In genomic region chr20:46660487-46660886, GRCh38 we compare ENCODE assay signal across 28 cellular contexts. TPM values are rescaled to one million over a fixed set of nuclear protein-coding genes. Genes with fewer than 3 reads are reported as not detected.
"Had no signal": no experiment of that assay in that cellular context is flagged by ENCODE, and none has a peak within 500 bp of the region (broad histone marks: within the 10 kb centered on the region; RNA-seq: fewer than 3 reads in every experiment).

No MANE protein-coding gene starts in this region.

- H3K27me3 ChIP-seq: dorsolateral prefrontal cortex, esophagus squamous epithelium, gastrocnemius medialis, heart right ventricle, left lung had no signal

- H3K36me3 ChIP-seq: esophagus squamous epithelium, gastrocnemius medialis, heart right ventricle, left lung, lower lobe of right lung had no signal

- H3K4me1 ChIP-seq: esophagus squamous epithelium, gastrocnemius medialis, heart right ventricle, left lung, lower lobe of right lung had no signal

- DNase-seq: dermis blood vessel endothelial cell; dorsolateral prefrontal cortex; effector CD4-positive, alpha-beta T cell; effector memory CD4-positive, alpha-beta T cell; endodermal cell; erythroblast; esophagus squamous epithelium; foreskin fibroblast; foreskin melanocyte; gastrocnemius medialis; glutamatergic neuron; head of caudate nucleus; heart right ventricle; hippocampal formation; left cardiac atrium; left lung; left ventricle myocardium superior; lower lobe of right lung; mesenchymal stem cell; mucosa of descending colon; naive B cell had no signal

- H3K27ac ChIP-seq: coronary artery, dorsolateral prefrontal cortex, epithelial cell of prostate, esophagus squamous epithelium, gastrocnemius medialis, heart right ventricle, left lung, lower lobe of right lung had no signal

- FAIRE-seq: colon, islet of Langerhans, keratinocyte had no signal

- H3K9me3 ChIP-seq: esophagus squamous epithelium, gastrocnemius medialis, left lung, lower lobe of right lung, mucosa of descending colon had no signal

- ATAC-seq: esophagus mucosa, gastrocnemius medialis, heart right ventricle, left cardiac atrium, left lung, left ventricle myocardium superior, lower lobe of right lung, mucosa of descending colon had no signal

- H3K4me3 ChIP-seq: coronary artery, dorsolateral prefrontal cortex, esophagus squamous epithelium, gastrocnemius medialis, heart right ventricle, left lung, lower lobe of right lung, mucosa of descending colon had no signal

RNA-seq across cellular contexts. Expression of gene SLC13A3, which starts 9.2 kb away (rescaled TPM):
- total RNA-seq: dermis blood vessel endothelial cell, lung microvascular endothelial cell had no signal

RNA-seq across cellular contexts. Expression of gene SLC2A10, which starts 49.0 kb away (rescaled TPM):
- polyA plus RNA-seq: keratinocyte had no signal
